ENCODE assay signal across 17 cellular contexts in genomic region chr1:230321341-230321740, GRCh38.
"Had no signal": no experiment of that assay in that cellular context is flagged by ENCODE, and none has a peak within 500 bp of the region (broad histone marks: within the 10 kb centered on the region; RNA-seq: fewer than 3 reads in every experiment).

No MANE protein-coding gene starts in this region.

- H3K4me1 ChIP-seq: esophagus muscularis mucosa, gastroesophageal sphincter, prostate gland had no signal

- H3K79me2 ChIP-seq: parathyroid adenoma had no signal

- ATAC-seq: effector memory CD8-positive, alpha-beta T cell; gastroesophageal sphincter; left colon; natural killer cell treated with Interleukin-12 subunit alpha and Interleukin-12 subunit beta and Interleukin-15 and Interleukin-18, amount 100 ng/mL, for 72 hours; stimulated activated naive B cell treated with anti-CD40 and anti-IgM and Interleukin-4, amounts not matched to agents 10 μg/mL and 1 μg/mL and 100 μg/mL, for 72 hours; stimulated activated naive CD8-positive, alpha-beta T cell treated with anti-CD3 and anti-CD28 coated beads, Interleukin-15, amount 100 ng/mL, for 72 hours had no signal

- DNase-seq: effector memory CD8-positive, alpha-beta T cell; glutamatergic neuron; immature natural killer cell; left colon; mammary epithelial cell; stimulated activated CD4-positive, alpha-beta T cell treated with anti-CD3 and anti-CD28 coated beads, Interleukin-2, amount 100 ng/mL, for 24 hours; stimulated activated CD4-positive, alpha-beta T cell treated with anti-CD3 and anti-CD28 coated beads, Interleukin-4, amount 100 ng/mL, for 4 hours; stimulated activated naive B cell treated with anti-CD40 and anti-IgM and Interleukin-4, amounts not matched to agents 10 μg/mL and 1 μg/mL and 100 μg/mL, for 72 hours; stimulated activated naive CD8-positive, alpha-beta T cell treated with anti-CD3 and anti-CD28 coated beads, Interleukin-15, amount 100 ng/mL, for 72 hours; trophoblast cell had no signal

- H3K36me3 ChIP-seq: esophagus muscularis mucosa, gastroesophageal sphincter, prostate gland had no signal

- H3K27ac ChIP-seq: epithelial cell of prostate, esophagus muscularis mucosa, gastroesophageal sphincter, parathyroid adenoma, prostate gland, skin epidermis had no signal

- H3K9ac ChIP-seq: parathyroid adenoma had no signal

- H3K4me3 ChIP-seq: esophagus muscularis mucosa, gastroesophageal sphincter, prostate gland, skin epidermis had no signal

- H2AFZ ChIP-seq: parathyroid adenoma had no signal

- H3K9me3 ChIP-seq: esophagus muscularis mucosa, gastroesophageal sphincter, prostate gland had no signal
